Comparison of ENCODE assay signal across 10 cellular contexts in the genomic region with DNA sequence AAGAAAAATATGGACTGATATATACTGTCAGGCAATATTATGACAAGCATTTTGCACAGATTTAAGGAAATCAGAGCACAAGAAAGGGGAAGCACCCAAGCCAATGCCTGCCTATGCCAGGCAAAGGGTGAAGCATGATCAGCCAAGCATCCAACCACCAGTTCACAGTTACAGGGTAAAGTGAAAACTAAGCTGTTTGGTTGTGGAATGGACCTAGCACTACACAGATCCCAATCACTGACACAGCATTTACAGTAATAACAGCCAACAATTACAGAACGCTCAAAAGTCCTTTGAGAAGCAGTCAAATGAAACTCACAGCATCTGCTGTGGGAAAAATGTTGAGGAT.
A peak's percentile ranks its signal among the peaks of the same experiment; 100 is the strongest.
DNase-seq lines count a peak whose midpoint lies in the region; ATAC-seq and TF ChIP-seq lines count a peak whose summit lies in the region.
"Had no signal": no experiment of that assay in that cellular context is flagged by ENCODE, and none has a peak within 500 bp of the region (broad histone marks: within the 10 kb centered on the region; RNA-seq: fewer than 3 reads in every experiment).

No MANE protein-coding gene starts in this region.

- H3K9me3 ChIP-seq in hepatocyte (ENCODE audit: low read depth) = no peaks in the 10 kb centered on the region

- H3K4me3 ChIP-seq in hepatocyte = no peak overlapping the region

- H3K4me1 Mint-ChIP-seq in memory B cell = peaks cover 27% of the 10 kb centered on the region
- H3K4me1 Mint-ChIP-seq: central memory CD8-positive, alpha-beta T cell had no signal

- H3K4me2 ChIP-seq in hepatocyte = no peak overlapping the region

- H3K27me3 ChIP-seq in hepatocyte = no peaks in the 10 kb centered on the region

- H3K4me3 Mint-ChIP-seq in memory B cell = peak overlapping the region; percentile 63
- H3K4me3 Mint-ChIP-seq: central memory CD8-positive, alpha-beta T cell had no signal

- H2AFZ ChIP-seq in hepatocyte = no peak overlapping the region

- H3K4me1 ChIP-seq in hepatocyte (ENCODE audit: insufficient read depth) = no peaks in the 10 kb centered on the region

- TF ChIP-seq CTCF in hepatocyte (IDR thresholded peaks at IDR 0.05; ENCODE audit: poor library complexity) = no peak

- peaks cover 3% of the 10 kb centered on the region for H3K27me3 Mint-ChIP-seq in memory B cell

- peak overlapping the region; percentile 75 for H3K27ac Mint-ChIP-seq in memory B cell

- H4K20me1 ChIP-seq in hepatocyte (ENCODE audit: insufficient read depth, poor library complexity, severe bottlenecking) = no peaks in the 10 kb centered on the region

- ATAC-seq in GM18867 (IDR thresholded peaks at IDR 0.05; ENCODE audit: unreplicated experiment) (peak; percentile 96), GM21737 (IDR thresholded peaks at IDR 0.05; ENCODE audit: unreplicated experiment) (peak; percentile 93), HG03558 (IDR thresholded peaks at IDR 0.05; ENCODE audit: extremely low read depth, unreplicated experiment) (peak; percentile 84), memory B cell (ENCODE audit: low read depth) (peak; percentile 100)

- no peaks in the 10 kb centered on the region for H3K9me2 ChIP-seq in hepatocyte (replicated peaks; ENCODE audit: insufficient read depth)

- 81% methylated on average over 1 of the region's 1 CpG for whole genome bisulfite sequencing in hepatocyte (ENCODE audit: low lambda C conversion rate, missing lambda C conversion rate)

- no peaks in the 10 kb centered on the region for H3K79me2 ChIP-seq in hepatocyte

- H3K36me3 Mint-ChIP-seq in memory B cell = no peaks in the 10 kb centered on the region

- no peaks in the 10 kb centered on the region for H3K36me3 ChIP-seq in hepatocyte (replicated peaks; ENCODE audit: insufficient read depth, low read depth)

- no peaks in the 10 kb centered on the region for H3K9me3 Mint-ChIP-seq in memory B cell
- H3K9me3 Mint-ChIP-seq: central memory CD8-positive, alpha-beta T cell had no signal

- peak; percentile 39 to 65 for DNase-seq in memory B cell (ENCODE audit: low spot score in 2 of 2)
- no peak for DNase-seq in GM19238 (ENCODE audit: insufficient read length, low spot score)
- no peak for DNase-seq in NCI-H1417 treated with DMSO at 0.1 percent for 48 hours (lab: John Stamatoyannopoulos, UW)
- no peak for DNase-seq in hepatocyte (ENCODE audit: low spot score)
- DNase-seq in cerebellar cortex (ENCODE audit: low spot score) = no peak
- DNase-seq: hippocampal formation had no signal

- no peak overlapping the region for H3K27ac ChIP-seq in hepatocyte

Comparison
In these comparisons a context has a peak if more than half of its experiments do, and no peak if none do; other contexts are left out.
1. DNase-seq: peak in memory B cell (2 of 2); none in GM19238 (single experiment), NCI-H1417 treated with DMSO at 0.1 percent for 48 hours (single experiment), hepatocyte (single experiment) and cerebellar cortex (single experiment).
2. Peak in every context shown above with its lines, with median percentiles within 50 percentile points of each other: ATAC-seq.